Comparison of ENCODE assay signal across 1 cellular context in the genomic region with DNA sequence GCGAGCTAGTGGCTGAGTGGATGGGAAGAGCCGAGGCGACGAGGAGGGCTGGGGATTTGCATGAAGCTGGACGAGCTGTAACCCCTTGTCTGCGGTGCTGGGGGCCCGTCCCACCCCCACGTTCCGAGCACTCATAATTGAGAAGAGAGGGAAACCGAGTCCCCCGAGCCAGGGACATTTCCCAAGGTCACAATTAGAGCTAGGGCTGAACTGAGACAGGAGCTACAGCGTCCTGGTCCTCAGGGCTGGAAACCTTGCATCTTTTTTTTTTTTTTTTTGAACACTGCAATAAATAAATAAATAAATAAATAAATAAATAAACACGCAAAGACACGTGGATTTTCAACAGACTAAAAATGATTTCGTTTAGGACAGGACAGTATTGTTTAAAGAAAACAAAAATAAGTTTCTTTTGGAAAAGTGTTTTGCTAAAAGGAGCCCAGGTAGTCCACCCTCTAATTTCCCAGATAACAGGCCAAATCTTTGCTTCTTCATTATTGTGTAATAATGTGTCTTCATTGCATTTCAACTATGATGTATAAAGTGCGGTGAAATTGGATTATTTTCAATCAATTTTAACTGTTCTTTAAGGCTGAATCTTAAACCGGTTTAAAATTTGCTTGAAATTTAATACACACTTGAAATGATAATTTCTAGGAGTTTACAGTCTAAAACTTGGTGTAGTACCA.
TF ChIP-seq lines count a peak whose summit lies in the region.

No MANE protein-coding gene starts in this region.

TF ChIP-seq in endothelial cell of umbilical vein, 7 proteins besides CTCF, POLR2A, EP300 and RAD21:
- no peak for TF ChIP-seq JUN (IDR thresholded peaks at IDR 0.05; ENCODE audit: borderline replicate concordance, insufficient read depth, insufficient read length, low read depth)
- TF ChIP-seq, protein P1, sequence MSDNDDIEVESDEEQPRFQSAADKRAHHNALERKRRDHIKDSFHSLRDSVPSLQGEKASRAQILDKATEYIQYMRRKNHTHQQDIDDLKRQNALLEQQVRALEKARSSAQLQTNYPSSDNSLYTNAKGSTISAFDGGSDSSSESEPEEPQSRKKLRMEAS (IDR thresholded peaks at IDR 0.05; ENCODE audit: insufficient read depth, insufficient read length): no peak
- no peak for TF ChIP-seq EZH2 (IDR thresholded peaks at IDR 0.05; ENCODE audit: borderline replicate concordance, low read depth, low read length, severe bottlenecking)
- TF ChIP-seq GATA2 (IDR thresholded peaks at IDR 0.05; ENCODE audit: insufficient read depth, insufficient read length, low read depth, low read length): no peak
- no peak for TF ChIP-seq POLR2AphosphoS5 (IDR thresholded peaks at IDR 0.05; ENCODE audit: insufficient read depth, low read depth, low read length)
- TF ChIP-seq MYC (IDR thresholded peaks at IDR 0.05; ENCODE audit: low read depth, low read length): no peak
- TF ChIP-seq FOS (IDR thresholded peaks at IDR 0.05; ENCODE audit: borderline replicate concordance, insufficient read depth, low read length): no peak
